ENCODE assay signal across 1 cellular context in genomic region chr5:56464935-56465756, GRCh38.
TF ChIP-seq lines count a peak whose summit lies in the region.

No MANE protein-coding gene starts in this region.

TF ChIP-seq in HepG2, 621 proteins besides CTCF, POLR2A, EP300 and RAD21 (continued from another document and continues in another):
- TF ChIP-seq ZNF407 (CRISPR knock-in tag; IDR thresholded peaks at IDR 0.05; ENCODE audit: not compliant biosample characterization) (no peak), MIXL1 (CRISPR knock-in tag; IDR thresholded peaks at IDR 0.05) (peak; percentile 88; the same call in 1 of the 2 replicates), HOXD1 (CRISPR knock-in tag; IDR thresholded peaks at IDR 0.05) (no peak), PTBP1 (IDR thresholded peaks at IDR 0.05; ENCODE audit: low read depth, low read length, poor library complexity, severe bottlenecking) (no peak), ZNF660 (CRISPR knock-in tag; IDR thresholded peaks at IDR 0.05; ENCODE audit: borderline replicate concordance, low read depth) (no peak), GATAD2A (CRISPR knock-in tag; IDR thresholded peaks at IDR 0.05) (peak; percentile 90), ZNF276 (CRISPR knock-in tag; IDR thresholded peaks at IDR 0.05; ENCODE audit: low read depth) (no peak), ARID3A (IDR thresholded peaks at IDR 0.05; ENCODE audit: low read depth, low read length) (peak; percentile 48; the same call in 1 of the 2 replicates), ZNF292 (CRISPR knock-in tag; IDR thresholded peaks at IDR 0.05; ENCODE audit: borderline replicate concordance, low read depth) (peak; percentile 99; the same call in 1 of the 2 replicates), ZNF589 (CRISPR knock-in tag; conservative IDR thresholded peaks at IDR 0.05) (no peak), NKX3-1 (CRISPR knock-in tag; IDR thresholded peaks at IDR 0.05) (no peak), ZBTB38 (CRISPR knock-in tag; IDR thresholded peaks at IDR 0.05) (no peak), AKNA (CRISPR knock-in tag; IDR thresholded peaks at IDR 0.05; ENCODE audit: borderline replicate concordance) (no peak), REL (CRISPR knock-in tag; conservative IDR thresholded peaks at IDR 0.05) (no peak), PHF5A (CRISPR knock-in tag; IDR thresholded peaks at IDR 0.05; ENCODE audit: low read depth, unreplicated experiment) (no peak), AKAP8 (CRISPR knock-in tag; IDR thresholded peaks at IDR 0.05) (no peak), ZNF160 (CRISPR knock-in tag; IDR thresholded peaks at IDR 0.05) (no peak), DRAP1 (CRISPR knock-in tag; IDR thresholded peaks at IDR 0.05) (peak; percentile 72), ZFP91 (CRISPR knock-in tag; IDR thresholded peaks at IDR 0.05; ENCODE audit: borderline replicate concordance) (no peak), PHF21A (CRISPR knock-in tag; IDR thresholded peaks at IDR 0.05) (peak; percentile 79), RNF219 (CRISPR knock-in tag; IDR thresholded peaks at IDR 0.05) (no peak), E2F1 (CRISPR knock-in tag; IDR thresholded peaks at IDR 0.05) (no peak), EZH2 (conservative IDR thresholded peaks at IDR 0.05; ENCODE audit: low read depth, low read length) (no peak), NPAS2 (CRISPR knock-in tag; IDR thresholded peaks at IDR 0.05; ENCODE audit: borderline replicate concordance) (no peak), ZIK1 (CRISPR knock-in tag; IDR thresholded peaks at IDR 0.05; ENCODE audit: borderline replicate concordance, low read depth) (no peak), GRHL1 (CRISPR knock-in tag; conservative IDR thresholded peaks at IDR 0.05) (no peak), ZNF124 (CRISPR knock-in tag; IDR thresholded peaks at IDR 0.05) (no peak), SRF (IDR thresholded peaks at IDR 0.05; ENCODE audit: low read depth, low read length) (no peak), SNRNP70 (IDR thresholded peaks at IDR 0.05; ENCODE audit: low read depth, low read length) (no peak), ZNF740 (CRISPR knock-in tag; IDR thresholded peaks at IDR 0.05) (no peak)
